Comparison of ENCODE assay signal across 32 cellular contexts in the genomic region with DNA sequence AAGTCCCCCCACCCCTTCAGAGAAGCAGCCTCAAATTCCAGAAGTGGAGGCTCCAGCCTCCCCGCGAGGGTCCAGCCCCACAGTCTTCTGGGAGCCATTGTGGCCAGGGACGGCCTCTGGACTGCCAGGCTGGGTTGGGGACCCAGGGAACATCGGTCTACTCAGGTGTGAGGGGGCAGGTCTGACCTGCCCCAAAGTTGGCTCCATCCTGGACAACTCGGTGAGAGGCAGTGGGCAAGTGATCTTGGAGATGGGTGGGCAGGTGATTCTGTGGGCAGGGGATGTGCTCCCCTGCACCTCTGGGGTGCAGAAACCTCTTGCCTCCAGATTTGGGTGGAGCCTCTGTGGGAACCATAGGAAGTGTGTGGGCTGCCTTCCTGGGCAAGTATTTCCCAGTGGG. TPM values are rescaled to one million over a fixed set of nuclear protein-coding genes. Genes with fewer than 3 reads are reported as not detected.
"Had no signal": no experiment of that assay in that cellular context is flagged by ENCODE, and none has a peak within 500 bp of the region (broad histone marks: within the 10 kb centered on the region; RNA-seq: fewer than 3 reads in every experiment).

No MANE protein-coding gene starts in this region.

- DNase-seq: activated CD4-positive, alpha-beta T cell treated with anti-CD3 and anti-CD28 coated beads for 36 hours; activated CD4-positive, CD25-positive, alpha-beta regulatory T cell; activated CD8-positive, alpha-beta memory T cell treated with anti-CD3 and anti-CD28 coated beads, Interleukin-2, amount 10 ng/mL, durations not matched to agents 7 days and 5 days; activated CD8-positive, alpha-beta T cell treated with anti-CD3 and anti-CD28 coated beads, Interleukin-2, amount 10 ng/mL, durations not matched to agents 7 days and 5 days; activated effector memory CD4-positive, alpha-beta T cell treated with Interleukin-2 at 50 U/mL for 16 hours; activated naive CD4-positive, alpha-beta T cell treated with Interleukin-2 at 50 U/mL for 16 hours; activated naive CD8-positive, alpha-beta T cell treated with anti-CD3 and anti-CD28 coated beads for 36 hours; adrenal gland; aorta; body of pancreas; colonic mucosa; dorsolateral prefrontal cortex; effector memory CD4-positive, alpha-beta T cell; erythroblast; islet precursor cell; left cardiac atrium; naive thymus-derived CD8-positive, alpha-beta T cell; stimulated activated CD4-positive, alpha-beta T cell treated with anti-CD3 and anti-CD28 coated beads, Interleukin-15, amount 100 ng/mL, for 24 hours; stimulated activated CD4-positive, alpha-beta T cell treated with anti-CD3 and anti-CD28 coated beads, Interleukin-2, amount 100 ng/mL, for 24 hours; stimulated activated naive CD4-positive, alpha-beta T cell; T-helper 1 cell had no signal

- H3K9me3 ChIP-seq: adrenal gland, body of pancreas, colonic mucosa, gastroesophageal sphincter, prostate gland, suprapubic skin, tibial nerve had no signal

- H3K27me3 ChIP-seq: adrenal gland, body of pancreas, colonic mucosa, dorsolateral prefrontal cortex had no signal

- H3K9ac ChIP-seq: neural progenitor cell had no signal

- H3K4me1 ChIP-seq: body of pancreas, colonic mucosa, neural progenitor cell, prostate gland had no signal

- H3K27ac ChIP-seq: body of pancreas, colonic mucosa, gastroesophageal sphincter, hepatocyte, neural progenitor cell, prostate gland, suprapubic skin, tibial nerve had no signal

- H2AFZ ChIP-seq: hepatocyte, neural progenitor cell had no signal

- ATAC-seq: activated CD4-positive, alpha-beta T cell treated with anti-CD3 and anti-CD28 coated beads for 36 hours; activated CD8-positive, alpha-beta memory T cell treated with anti-CD3 and anti-CD28 coated beads, Interleukin-2, amount 10 ng/mL, durations not matched to agents 7 days and 5 days; activated CD8-positive, alpha-beta T cell treated with anti-CD3 and anti-CD28 coated beads, Interleukin-2, amount 10 ng/mL, durations not matched to agents 7 days and 5 days; body of pancreas; gastroesophageal sphincter; naive thymus-derived CD8-positive, alpha-beta T cell had no signal

- H3K4me3 ChIP-seq: adrenal gland, body of pancreas, colonic mucosa, dorsolateral prefrontal cortex, hepatocyte, tibial nerve had no signal

- H3K36me3 ChIP-seq: adrenal gland, colonic mucosa, gastroesophageal sphincter, neural progenitor cell, prostate gland, suprapubic skin, tibial nerve had no signal

- H3K79me2 ChIP-seq: hepatocyte had no signal

RNA-seq across cellular contexts. Expression of gene SLC22A7, which starts 12.2 kb away (rescaled TPM):
- total RNA-seq: activated CD4-positive, alpha-beta T cell treated with anti-CD3 and anti-CD28 coated beads for 36 hours; activated CD8-positive, alpha-beta memory T cell treated with anti-CD3 and anti-CD28 coated beads, Interleukin-2, amount 10 ng/mL, durations not matched to agents 7 days and 5 days; activated CD8-positive, alpha-beta T cell treated with anti-CD3 and anti-CD28 coated beads, Interleukin-2, amount 10 ng/mL, durations not matched to agents 7 days and 5 days; activated naive CD8-positive, alpha-beta T cell treated with anti-CD3 and anti-CD28 coated beads for 36 hours; aorta; body of pancreas; colonic mucosa; fibroblast of lung; fibroblast of villous mesenchyme; gastroesophageal sphincter; left cardiac atrium; lower leg skin; naive thymus-derived CD8-positive, alpha-beta T cell; osteocyte; prostate gland; suprapubic skin; tibial nerve; ureter had no signal
- polyA plus RNA-seq: adrenal gland; aorta; fibroblast of lung; naive thymus-derived CD8-positive, alpha-beta T cell had no signal

RNA-seq across cellular contexts. Expression of gene CRIP3, which starts 22.8 kb away (rescaled TPM):
- total RNA-seq: activated CD8-positive, alpha-beta T cell treated with anti-CD3 and anti-CD28 coated beads, Interleukin-2, amount 10 ng/mL, durations not matched to agents 7 days and 5 days; body of pancreas; fibroblast of lung; fibroblast of villous mesenchyme; gastroesophageal sphincter had no signal
- polyA plus RNA-seq: fibroblast of lung; naive thymus-derived CD8-positive, alpha-beta T cell had no signal

RNA-seq across cellular contexts. Expression of gene TTBK1, which starts 42.6 kb away (rescaled TPM):
- total RNA-seq: activated CD8-positive, alpha-beta T cell treated with anti-CD3 and anti-CD28 coated beads, Interleukin-2, amount 10 ng/mL, durations not matched to agents 7 days and 5 days; fibroblast of villous mesenchyme; naive thymus-derived CD8-positive, alpha-beta T cell; suprapubic skin; tibial nerve; ureter had no signal
- polyA plus RNA-seq: aorta; fibroblast of lung; naive thymus-derived CD8-positive, alpha-beta T cell had no signal
